ENCODE assay signal across 12 cellular contexts in the genomic region with DNA sequence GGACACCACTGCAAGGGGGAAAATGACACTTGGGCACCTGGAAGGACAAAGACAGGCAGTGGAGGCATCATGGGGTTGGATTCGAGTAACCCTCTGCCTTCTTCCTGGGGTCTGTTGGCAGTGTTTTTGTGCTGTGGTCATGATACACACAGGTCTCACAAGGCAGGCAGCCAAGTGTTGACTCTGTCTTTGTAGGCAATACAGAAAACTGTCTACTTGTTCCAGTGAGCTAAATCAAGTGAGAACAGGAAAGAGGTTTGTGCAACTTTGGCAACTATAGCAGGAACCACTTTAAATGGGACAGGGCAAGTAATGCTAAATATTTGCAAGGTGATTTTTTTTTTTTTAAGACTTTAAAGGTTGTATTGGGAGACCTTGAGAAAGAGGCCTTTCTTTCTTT.
"Had no signal": no experiment of that assay in that cellular context is flagged by ENCODE, and none has a peak within 500 bp of the region (broad histone marks: within the 10 kb centered on the region; RNA-seq: fewer than 3 reads in every experiment).

No MANE protein-coding gene starts in this region.

- H3K27ac ChIP-seq: adrenal gland, body of pancreas had no signal

- H3K4me1 ChIP-seq: adrenal gland, body of pancreas had no signal

- H3K9me3 ChIP-seq: adrenal gland, body of pancreas had no signal

- H3K27me3 ChIP-seq: adrenal gland, body of pancreas had no signal

- DNase-seq: activated CD4-positive, alpha-beta T cell treated with anti-CD3 and anti-CD28 coated beads, Interleukin-2, amount 50 U/mL, for 1 hour; activated naive CD4-positive, alpha-beta T cell treated with anti-CD3 and anti-CD28 coated beads, Interleukin-2, amount 50 U/mL, for 16 hours; adrenal gland; cerebellar nuclear complex; erythroblast; mammary epithelial cell; stimulated activated CD4-positive, alpha-beta T cell treated with anti-CD3 and anti-CD28 coated beads, Interleukin-2, amount 100 ng/mL, for 48 hours had no signal

- H3K27ac Mint-ChIP-seq: activated T-helper 2 cell treated with anti-CD3 and anti-CD28 coated beads, Interferon-gamma antibody, Interleukin-2, Interleukin-4, amounts not matched to agents 10 μg/mL and 5 μg/mL and 100 μg/mL, durations not matched to agents 14 hours and 24 hours and 36 hours; dendritic cell treated with granulocyte-macrophage colony-stimulating factor and Interleukin-4, amounts not matched to agents 40 ng/mL and 50 ng/mL, for 4 days; natural killer cell treated with Interleukin-12 subunit alpha and Interleukin-12 subunit beta and Interleukin-15 and Interleukin-18, amount 100 ng/mL, for 72 hours; stimulated activated naive CD8-positive, alpha-beta T cell treated with anti-CD3 and anti-CD28 coated beads, Interleukin-15, Interleukin-2, amounts not matched to agents 100 ng/mL and 50 ng/mL, for 24 hours had no signal

- H3K36me3 ChIP-seq: adrenal gland had no signal

- ATAC-seq: body of pancreas; natural killer cell treated with Interleukin-12 subunit alpha and Interleukin-12 subunit beta and Interleukin-15 and Interleukin-18, amount 100 ng/mL, for 72 hours had no signal

- H3K4me3 Mint-ChIP-seq: dendritic cell treated with granulocyte-macrophage colony-stimulating factor and Interleukin-4, amounts not matched to agents 40 ng/mL and 50 ng/mL, for 4 days; natural killer cell treated with Interleukin-12 subunit alpha and Interleukin-12 subunit beta and Interleukin-15 and Interleukin-18, amount 100 ng/mL, for 72 hours; stimulated activated naive CD8-positive, alpha-beta T cell treated with anti-CD3 and anti-CD28 coated beads, Interleukin-15, Interleukin-2, amounts not matched to agents 100 ng/mL and 50 ng/mL, for 24 hours had no signal

- H3K36me3 Mint-ChIP-seq: natural killer cell treated with Interleukin-12 subunit alpha and Interleukin-12 subunit beta and Interleukin-15 and Interleukin-18, amount 100 ng/mL, for 72 hours had no signal

- H3K4me3 ChIP-seq: adrenal gland, body of pancreas had no signal

- H3K27me3 Mint-ChIP-seq: dendritic cell treated with granulocyte-macrophage colony-stimulating factor and Interleukin-4, amounts not matched to agents 40 ng/mL and 50 ng/mL, for 4 days; stimulated activated naive CD8-positive, alpha-beta T cell treated with anti-CD3 and anti-CD28 coated beads, Interleukin-15, Interleukin-2, amounts not matched to agents 100 ng/mL and 50 ng/mL, for 24 hours had no signal

- H3K9me3 Mint-ChIP-seq: natural killer cell treated with Interleukin-12 subunit alpha and Interleukin-12 subunit beta and Interleukin-15 and Interleukin-18, amount 100 ng/mL, for 72 hours; stimulated activated naive CD8-positive, alpha-beta T cell treated with anti-CD3 and anti-CD28 coated beads, Interleukin-15, Interleukin-2, amounts not matched to agents 100 ng/mL and 50 ng/mL, for 24 hours had no signal
